In the genomic region with DNA sequence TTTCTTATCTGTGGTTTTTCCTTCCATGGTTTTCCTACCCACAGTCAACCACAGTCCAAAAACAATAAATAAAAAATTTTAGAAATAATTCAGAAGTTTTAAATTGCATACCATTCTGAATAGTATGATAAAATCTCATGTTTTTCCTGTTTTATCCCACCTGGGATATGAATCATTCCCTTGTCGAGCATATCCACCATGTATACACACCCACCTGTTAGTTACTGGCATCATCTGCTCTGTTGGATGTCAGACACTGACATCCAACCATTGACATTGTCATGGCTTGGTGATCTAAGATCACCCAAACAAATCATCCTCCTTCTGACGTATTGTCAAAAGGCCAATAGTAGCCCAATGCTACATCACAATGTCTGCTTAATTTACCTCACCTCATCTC, we compare ENCODE assay signal across 1 cellular context.
TF ChIP-seq lines count a peak whose summit lies in the region.

No MANE protein-coding gene starts in this region.

TF ChIP-seq in SK-N-SH, 30 proteins besides CTCF, POLR2A, EP300 and RAD21 (continued from another document):
- TF ChIP-seq, protein P1, sequence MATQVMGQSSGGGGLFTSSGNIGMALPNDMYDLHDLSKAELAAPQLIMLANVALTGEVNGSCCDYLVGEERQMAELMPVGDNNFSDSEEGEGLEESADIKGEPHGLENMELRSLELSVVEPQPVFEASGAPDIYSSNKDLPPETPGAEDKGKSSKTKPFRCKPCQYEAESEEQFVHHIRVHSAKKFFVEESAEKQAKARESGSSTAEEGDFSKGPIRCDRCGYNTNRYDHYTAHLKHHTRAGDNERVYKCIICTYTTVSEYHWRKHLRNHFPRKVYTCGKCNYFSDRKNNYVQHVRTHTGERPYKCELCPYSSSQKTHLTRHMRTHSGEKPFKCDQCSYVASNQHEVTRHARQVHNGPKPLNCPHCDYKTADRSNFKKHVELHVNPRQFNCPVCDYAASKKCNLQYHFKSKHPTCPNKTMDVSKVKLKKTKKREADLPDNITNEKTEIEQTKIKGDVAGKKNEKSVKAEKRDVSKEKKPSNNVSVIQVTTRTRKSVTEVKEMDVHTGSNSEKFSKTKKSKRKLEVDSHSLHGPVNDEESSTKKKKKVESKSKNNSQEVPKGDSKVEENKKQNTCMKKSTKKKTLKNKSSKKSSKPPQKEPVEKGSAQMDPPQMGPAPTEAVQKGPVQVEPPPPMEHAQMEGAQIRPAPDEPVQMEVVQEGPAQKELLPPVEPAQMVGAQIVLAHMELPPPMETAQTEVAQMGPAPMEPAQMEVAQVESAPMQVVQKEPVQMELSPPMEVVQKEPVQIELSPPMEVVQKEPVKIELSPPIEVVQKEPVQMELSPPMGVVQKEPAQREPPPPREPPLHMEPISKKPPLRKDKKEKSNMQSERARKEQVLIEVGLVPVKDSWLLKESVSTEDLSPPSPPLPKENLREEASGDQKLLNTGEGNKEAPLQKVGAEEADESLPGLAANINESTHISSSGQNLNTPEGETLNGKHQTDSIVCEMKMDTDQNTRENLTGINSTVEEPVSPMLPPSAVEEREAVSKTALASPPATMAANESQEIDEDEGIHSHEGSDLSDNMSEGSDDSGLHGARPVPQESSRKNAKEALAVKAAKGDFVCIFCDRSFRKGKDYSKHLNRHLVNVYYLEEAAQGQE (IDR thresholded peaks at IDR 0.05; ENCODE audit: low read depth, low read length): no peak
- TF ChIP-seq FOSL2 (IDR thresholded peaks at IDR 0.05; ENCODE audit: borderline replicate concordance, low read depth): no peak
